ENCODE assay signal across 23 cellular contexts in the genomic region with DNA sequence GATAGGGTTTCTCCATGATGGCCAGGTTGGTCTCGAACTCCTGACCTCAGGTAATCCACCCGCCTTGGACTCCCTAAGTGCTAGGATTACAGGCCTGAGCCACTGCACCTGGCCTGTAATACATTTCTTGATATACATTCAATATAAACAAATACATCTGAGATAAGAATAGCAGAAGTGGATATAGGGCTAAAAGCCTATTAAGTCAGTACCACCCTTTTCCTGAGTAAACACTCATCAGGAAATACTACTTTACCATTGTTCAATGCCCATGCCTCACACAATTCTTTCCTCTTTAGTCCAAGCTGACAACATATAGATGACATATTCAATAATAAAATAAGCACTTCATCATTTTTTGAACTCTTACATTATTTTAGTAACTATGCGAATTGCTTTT.
DNase-seq lines count a peak whose midpoint lies in the region; TF ChIP-seq lines count a peak whose summit lies in the region.
"Had no signal": no experiment of that assay in that cellular context is flagged by ENCODE, and none has a peak within 500 bp of the region (broad histone marks: within the 10 kb centered on the region; RNA-seq: fewer than 3 reads in every experiment).

No MANE protein-coding gene starts in this region.

- H2AK5ac ChIP-seq in H9 (ENCODE audit: insufficient read length, low read length) = no peak overlapping the region

- H3K56ac ChIP-seq in H9 (ENCODE audit: insufficient read length, low read depth, low read length) = no peak overlapping the region

- no peak overlapping the region for H3K14ac ChIP-seq in H9 (ENCODE audit: insufficient read depth, low read length)

- no peak overlapping the region for H4K8ac ChIP-seq in H9 (replicated peaks; ENCODE audit: insufficient read length, low read depth, low read length)

- no peak overlapping the region for H2AFZ ChIP-seq in H9 (ENCODE audit: low read length)
- H2AFZ ChIP-seq: GM23248 had no signal

- no peak overlapping the region for H4K5ac ChIP-seq in H9 (ENCODE audit: insufficient read length, low read depth, low read length)

- H3K23me2 ChIP-seq in H9 (ENCODE audit: insufficient read length, low read depth, low read length, poor library complexity, severe bottlenecking) = no peaks in the 10 kb centered on the region

- H3K27ac Mint-ChIP-seq in endodermal cell = peak overlapping the region; percentile 56
- H3K27ac Mint-ChIP-seq in H9 = no peak overlapping the region
- H3K27ac Mint-ChIP-seq: IgD-negative memory B cell had no signal

- H2BK12ac ChIP-seq in H9 (ENCODE audit: insufficient read length, low read depth, low read length) = no peak overlapping the region

- no peak overlapping the region for H3K23ac ChIP-seq in H9 (ENCODE audit: insufficient read length, low read depth, low read length)

- no peak overlapping the region for H2BK15ac ChIP-seq in H9 (ENCODE audit: low read depth, low read length)

- TF ChIP-seq CTCF in endodermal cell (conservative IDR thresholded peaks at IDR 0.05) = no peak
- no peak for TF ChIP-seq CTCF in GM20000 (IDR thresholded peaks at IDR 0.05; ENCODE audit: extremely low read depth, missing control alignments)
- TF ChIP-seq CTCF in H9 (conservative IDR thresholded peaks at IDR 0.05) = no peak

- H3K4me1 Mint-ChIP-seq in endodermal cell (peaks cover 30% of the 10 kb centered on the region), H9 (peaks cover 8% of the 10 kb centered on the region in 2 experiments; a peak in 2 of 4 replicates)

- H3K9me3 ChIP-seq in endodermal cell (ENCODE audit: control insufficient read depth, low read length) = no peaks in the 10 kb centered on the region
- H3K9me3 ChIP-seq in H9 (ENCODE audit: control insufficient read depth, low read depth, low read length) = no peaks in the 10 kb centered on the region
- H3K9me3 ChIP-seq: SK-N-SH had no signal

- H3K4ac ChIP-seq in H9 (ENCODE audit: low read depth, low read length) = no peak overlapping the region

- no peaks in the 10 kb centered on the region for H3K36me3 ChIP-seq in endodermal cell (ENCODE audit: control insufficient read depth, insufficient read depth, low read length)

- H3K4me2 ChIP-seq in H9 (ENCODE audit: insufficient read depth, insufficient read length, low read length) = no peak overlapping the region
- H3K4me2 ChIP-seq: SK-N-SH had no signal

- no peak overlapping the region for H3T11ph ChIP-seq in H9 (ENCODE audit: low read length)

- H3K27me3 ChIP-seq in endodermal cell (ENCODE audit: control insufficient read depth, insufficient read depth, low read length, poor library complexity, severe bottlenecking) (no peaks in the 10 kb centered on the region), H9 (ENCODE audit: insufficient read depth, low read length) (no peaks in the 10 kb centered on the region)

- H4K91ac ChIP-seq in H9 (ENCODE audit: insufficient read length, low read depth, low read length) = no peak overlapping the region

- H3K18ac ChIP-seq in H9 (ENCODE audit: insufficient read length, low read depth, low read length) = no peak overlapping the region

- WGBS in endodermal cell (ENCODE audit: insufficient coverage in 1 of 2, insufficient read length in 1 of 2), 2 experiments = 83 to 97% methylated on average over 1 to 3 of the region's 3 CpGs
- no CpG with 5 or more reads among the region's 3 CpGs for WGBS in H9 (ENCODE audit: extremely low coverage, insufficient read length, low lambda C conversion rate)

- no peak overlapping the region for H3K4me3 ChIP-seq in endodermal cell (ENCODE audit: low read length)
- H3K4me3 ChIP-seq: GM23248 had no signal

- H3K4me1 ChIP-seq in endodermal cell (ENCODE audit: control insufficient read depth, insufficient read depth, low read length) = peaks cover 6% of the 10 kb centered on the region
- no peaks in the 10 kb centered on the region; the same call in 1 of the 2 replicates for H3K4me1 ChIP-seq in H9 (ENCODE audit: insufficient read depth, low read length)

- H3K27ac ChIP-seq in endodermal cell (ENCODE audit: low read depth, low read length) (no peak overlapping the region), H9 (ENCODE audit: insufficient read length, low read depth, low read length) (no peak overlapping the region)
- H3K27ac ChIP-seq: C4-2B, GM23248 had no signal

- no peaks in the 10 kb centered on the region for H4K20me1 ChIP-seq in H9 (ENCODE audit: control insufficient read depth, insufficient read depth, insufficient read length)

- no peaks in the 10 kb centered on the region for H3K9me3 Mint-ChIP-seq in endodermal cell
- no peaks in the 10 kb centered on the region; a peak in 1 of 5 replicates for H3K9me3 Mint-ChIP-seq in H9
- H3K9me3 Mint-ChIP-seq: IgD-negative memory B cell had no signal

- H3K9ac ChIP-seq in endodermal cell (ENCODE audit: extremely low read depth, low read length, poor library complexity, severe bottlenecking) = no peak overlapping the region
- no peak overlapping the region for H3K9ac ChIP-seq in H9 (ENCODE audit: extremely low read depth, insufficient read length, low read length)
- H3K9ac ChIP-seq: GM23248, SK-N-SH had no signal

- DNase-seq in DMS53 (lab: John Stamatoyannopoulos, UW) (peak; percentile 5), DMS53 treated with DMSO at 0.1 percent for 48 hours (lab: John Stamatoyannopoulos, UW; ENCODE audit: unreplicated experiment) (peak; percentile 4), NCI-H748 (lab: John Stamatoyannopoulos, UW; ENCODE audit: unreplicated experiment) (peak; percentile 88), endodermal cell (no peak), GM20000 (ENCODE audit: low spot score) (no peak), H9 (no peak), SW480 (ENCODE audit: low spot score) (no peak)
- DNase-seq: AML-193, GF-D8, GM23248, HCEC 1CT, Karpas-422, MM.1S, NCI-H1092 treated with DMSO at 0.1 percent for 48 hours, NCI-H187, NCI-H345, NCI-H774, OCI-M1, SHP77, SK-N-SH, T-helper 1 cell had no signal

- no peaks in the 10 kb centered on the region for H3K27me3 Mint-ChIP-seq in endodermal cell (ENCODE audit: insufficient read depth)
- H3K27me3 Mint-ChIP-seq in H9 (ENCODE audit: low read depth) = no peaks in the 10 kb centered on the region
- H3K27me3 Mint-ChIP-seq: IgD-negative memory B cell had no signal

- no peaks in the 10 kb centered on the region for H3K36me3 Mint-ChIP-seq in endodermal cell (ENCODE audit: low read depth)
- peaks cover 0 to 3% (median 2%) of the 10 kb centered on the region in 3 experiments; a peak in 4 of 7 replicates for H3K36me3 Mint-ChIP-seq in H9 (ENCODE audit: insufficient read depth in 1 of 3, low read depth in 3 of 3)

- peaks cover 3% of the 10 kb centered on the region for H3K79me1 ChIP-seq in H9 (ENCODE audit: insufficient read depth, low read depth, low read length, poor library complexity, severe bottlenecking)

- no peak overlapping the region for H2BK5ac ChIP-seq in H9 (ENCODE audit: insufficient read length, low read length)

- H2BK120ac ChIP-seq in H9 (ENCODE audit: low read depth, low read length, poor library complexity, severe bottlenecking) = no peak overlapping the region

- H2BK20ac ChIP-seq in H9 (ENCODE audit: low read depth, low read length, poor library complexity, severe bottlenecking) = no peak overlapping the region

- no peaks in the 10 kb centered on the region for H3K79me2 ChIP-seq in H9 (ENCODE audit: insufficient read depth, low read length)

- no peak overlapping the region for H3K4me3 Mint-ChIP-seq in endodermal cell
- H3K4me3 Mint-ChIP-seq in H9 = no peak overlapping the region

Comparison
In these comparisons a context has a peak if more than half of its experiments do, and no peak if none do; other contexts are left out.
1. DNase-seq: peak in DMS53 (single experiment), DMS53 treated with DMSO at 0.1 percent for 48 hours (single experiment) and NCI-H748 (single experiment); none in endodermal cell (single experiment), GM20000 (single experiment), H9 (single experiment) and SW480 (single experiment).